In the genomic region with DNA sequence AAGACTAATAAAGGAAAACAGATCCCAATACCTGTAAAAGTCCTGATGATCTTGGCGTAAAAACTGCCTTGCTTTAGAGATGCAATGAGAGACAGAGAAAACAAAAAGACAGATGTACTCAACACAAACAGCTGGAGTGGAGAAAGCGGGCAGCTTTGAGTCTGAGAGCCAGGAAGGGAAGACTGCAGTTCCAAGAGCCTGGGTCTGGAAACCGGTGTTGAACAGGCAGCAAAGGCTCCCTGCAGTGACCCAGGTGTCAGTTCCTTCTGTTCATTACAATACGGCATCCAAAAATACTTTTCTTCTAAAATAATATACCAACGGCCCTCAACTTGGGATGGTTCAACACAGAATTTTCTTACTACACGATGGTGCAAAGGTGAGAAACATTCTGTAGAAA, we compare ENCODE assay signal across 15 cellular contexts. TPM values are rescaled to one million over a fixed set of nuclear protein-coding genes. Genes with fewer than 3 reads are reported as not detected.
DNase-seq lines count a peak whose midpoint lies in the region; ATAC-seq and TF ChIP-seq lines count a peak whose summit lies in the region.
"Had no signal": no experiment of that assay in that cellular context is flagged by ENCODE, and none has a peak within 500 bp of the region (broad histone marks: within the 10 kb centered on the region; RNA-seq: fewer than 3 reads in every experiment).

No MANE protein-coding gene starts in this region.

- intact Hi-C loops in cardiac septum (cut with DNase I) = no loop called here

- peaks cover 24% of the 10 kb centered on the region for H3K4me1 Mint-ChIP-seq in activated T-cell treated with anti-CD3 and anti-CD28 coated beads, Interleukin-2, amount 50 U/mL, for 72 hours (ENCODE audit: low read depth)
- H3K4me1 Mint-ChIP-seq in activated T-cell treated with anti-CD3 and anti-CD28 coated beads, Interleukin-2, amount 50 U/mL, for 24 hours (ENCODE audit: low read depth) = peaks cover 20% of the 10 kb centered on the region
- peaks cover 15% of the 10 kb centered on the region for H3K4me1 Mint-ChIP-seq in nephron progenitor cell

- no peaks in the 10 kb centered on the region for H3K9me3 Mint-ChIP-seq in activated T-cell treated with anti-CD3 and anti-CD28 coated beads, Interleukin-2, amount 50 U/mL, for 72 hours
- no peaks in the 10 kb centered on the region for H3K9me3 Mint-ChIP-seq in activated T-cell treated with anti-CD3 and anti-CD28 coated beads, Interleukin-2, amount 50 U/mL, for 24 hours
- peaks cover 10% of the 10 kb centered on the region for H3K9me3 Mint-ChIP-seq in nephron progenitor cell
- H3K9me3 Mint-ChIP-seq: CD8-positive, alpha-beta T cell; GM23338 had no signal

- no peak for DNase-seq in activated T-cell treated with anti-CD3 and anti-CD28 coated beads, Interleukin-2, amount 50 U/mL, for 72 hours
- DNase-seq in activated T-cell treated with anti-CD3 and anti-CD28 coated beads, Interleukin-2, amount 50 U/mL, for 24 hours = no peak
- DNase-seq in cerebellar cortex (ENCODE audit: low spot score) (peak; percentile 93), nephron progenitor cell (no peak), NCI-H526 treated with DMSO at 0.1 percent for 48 hours (lab: John Stamatoyannopoulos, UW) (no peak), cardiac septum (ENCODE audit: low spot score) (no peak)
- no peak for DNase-seq in NK-92 treated with Interleukin-12 subunit alpha and Interleukin-12 subunit beta, amount 100 ng/mL, for 24 hours (lab: John Stamatoyannopoulos, UW)
- DNase-seq: Calu3; CD8-positive, alpha-beta T cell; GDM1; H7; HFFc6 had no signal

- no peak for TF ChIP-seq CTCF in nephron progenitor cell (IDR thresholded peaks at IDR 0.05)

- peaks cover 2 to 8% of the 10 kb centered on the region in 2 donors for H3K36me3 Mint-ChIP-seq in activated T-cell treated with anti-CD3 and anti-CD28 coated beads, Interleukin-2, amount 50 U/mL, for 72 hours (ENCODE audit: insufficient read depth in 2 of 2)
- H3K36me3 Mint-ChIP-seq in activated T-cell treated with anti-CD3 and anti-CD28 coated beads, Interleukin-2, amount 50 U/mL, for 24 hours (ENCODE audit: low read depth) = peaks cover 82% of the 10 kb centered on the region
- peaks cover 79% of the 10 kb centered on the region for H3K36me3 Mint-ChIP-seq in nephron progenitor cell (ENCODE audit: low read depth)

- peak overlapping the region; percentile 39 for H3K27ac Mint-ChIP-seq in activated T-cell treated with anti-CD3 and anti-CD28 coated beads, Interleukin-2, amount 50 U/mL, for 72 hours
- no peak overlapping the region for H3K27ac Mint-ChIP-seq in activated T-cell treated with anti-CD3 and anti-CD28 coated beads, Interleukin-2, amount 50 U/mL, for 24 hours
- H3K27ac Mint-ChIP-seq in nephron progenitor cell = peak overlapping the region; percentile 54
- H3K27ac Mint-ChIP-seq: B cell; CD8-positive, alpha-beta T cell; GM23338; HFFc6 had no signal

- no peaks in the 10 kb centered on the region for H3K27me3 Mint-ChIP-seq in activated T-cell treated with anti-CD3 and anti-CD28 coated beads, Interleukin-2, amount 50 U/mL, for 72 hours (ENCODE audit: low read depth)
- no peaks in the 10 kb centered on the region for H3K27me3 Mint-ChIP-seq in activated T-cell treated with anti-CD3 and anti-CD28 coated beads, Interleukin-2, amount 50 U/mL, for 24 hours
- no peaks in the 10 kb centered on the region for H3K27me3 Mint-ChIP-seq in nephron progenitor cell (ENCODE audit: low read depth, poor library complexity)
- H3K27me3 Mint-ChIP-seq: B cell had no signal

- ATAC-seq in activated T-cell treated with anti-CD3 and anti-CD28 coated beads, Interleukin-2, amount 50 U/mL, for 72 hours (replicated peaks in 1 of 2) = no peak
- ATAC-seq: CD8-positive, alpha-beta T cell; GM23338; HCT116 had no signal

- no peak overlapping the region for H3K4me3 Mint-ChIP-seq in activated T-cell treated with anti-CD3 and anti-CD28 coated beads, Interleukin-2, amount 50 U/mL, for 72 hours
- no peak overlapping the region for H3K4me3 Mint-ChIP-seq in activated T-cell treated with anti-CD3 and anti-CD28 coated beads, Interleukin-2, amount 50 U/mL, for 24 hours
- H3K4me3 Mint-ChIP-seq in nephron progenitor cell = no peak overlapping the region
- H3K4me3 Mint-ChIP-seq: B cell; CD8-positive, alpha-beta T cell; GM23338; HFFc6 had no signal

RNA-seq across cellular contexts. Expression of gene VPS53, which starts 29.6 kb away (rescaled TPM):
- total RNA-seq in activated T-cell treated with anti-CD3 and anti-CD28 coated beads, Interleukin-2, amount 50 U/mL, for 72 hours = 10 to 100 TPM; 37.4 to 57.1 TPM
- 44.5 TPM for total RNA-seq in cardiac septum

RNA-seq across cellular contexts. Expression of gene TLCD3A, which starts 47.4 kb away (rescaled TPM):
- 10 to 100 TPM in 1 of 2 donors, 1 to 10 TPM in 1; 6.6 to 11.7 TPM for total RNA-seq in activated T-cell treated with anti-CD3 and anti-CD28 coated beads, Interleukin-2, amount 50 U/mL, for 72 hours
- 5.1 TPM for total RNA-seq in cardiac septum
